20 cellular contexts compared by ENCODE assay signal in genomic region chr22:50208430-50208938, GRCh38. TPM values are rescaled to one million over a fixed set of nuclear protein-coding genes. Genes with fewer than 3 reads are reported as not detected.
"Had no signal": no experiment of that assay in that cellular context is flagged by ENCODE, and none has a peak within 500 bp of the region (broad histone marks: within the 10 kb centered on the region; RNA-seq: fewer than 3 reads in every experiment).

No MANE protein-coding gene starts in this region.

- DNase-seq: effector memory CD4-positive, alpha-beta T cell; gastrocnemius medialis; islet precursor cell; retina; stimulated activated CD4-positive, alpha-beta T cell treated with anti-CD3 and anti-CD28 coated beads, Interleukin-2, amount 100 ng/mL, for 24 hours; stimulated activated CD4-positive, alpha-beta T cell treated with anti-CD3 and anti-CD28 coated beads, Interleukin-4, amount 100 ng/mL, for 4 hours; stimulated activated naive B cell treated with anti-CD40 and anti-IgM and Interleukin-4, amounts not matched to agents 10 μg/mL and 1 μg/mL and 100 μg/mL, for 72 hours; testis; upper lobe of right lung had no signal

- H3K27me3 Mint-ChIP-seq: memory B cell; stimulated activated naive B cell treated with anti-CD40 and anti-IgM and Interleukin-4, amounts not matched to agents 10 μg/mL and 1 μg/mL and 100 μg/mL, for 72 hours; stimulated activated naive CD8-positive, alpha-beta T cell treated with anti-CD3 and anti-CD28 coated beads, Interleukin-15, amount 100 ng/mL, for 72 hours had no signal

- H3K9ac ChIP-seq: parathyroid adenoma had no signal

- FAIRE-seq: endometrium had no signal

- H3K4me3 Mint-ChIP-seq: memory B cell; mesothelial cell of epicardium; nephron; stimulated activated naive B cell treated with anti-CD40 and anti-IgM and Interleukin-4, amounts not matched to agents 10 μg/mL and 1 μg/mL and 100 μg/mL, for 72 hours; stimulated activated naive CD8-positive, alpha-beta T cell treated with anti-CD3 and anti-CD28 coated beads, Interleukin-15, amount 100 ng/mL, for 72 hours had no signal

- H3K9me3 ChIP-seq: gastrocnemius medialis, prostate gland, right lobe of liver, testis, tibial nerve, upper lobe of right lung, vagina had no signal

- H3K27ac ChIP-seq: parathyroid adenoma, prostate gland, tibial nerve, upper lobe of right lung had no signal

- H2AFZ ChIP-seq: parathyroid adenoma had no signal

- H3K27ac Mint-ChIP-seq: mesothelial cell of epicardium had no signal

- H3K4me1 ChIP-seq: prostate gland had no signal

- H3K9me3 Mint-ChIP-seq: memory B cell; nephron; stimulated activated naive B cell treated with anti-CD40 and anti-IgM and Interleukin-4, amounts not matched to agents 10 μg/mL and 1 μg/mL and 100 μg/mL, for 72 hours; stimulated activated naive CD8-positive, alpha-beta T cell treated with anti-CD3 and anti-CD28 coated beads, Interleukin-15, amount 100 ng/mL, for 72 hours had no signal

- H3K4me3 ChIP-seq: gastrocnemius medialis, prostate gland, right lobe of liver, testis, tibial nerve, upper lobe of right lung, vagina had no signal

- H3K4me1 Mint-ChIP-seq: mesothelial cell of epicardium had no signal

- H3K27me3 ChIP-seq: gastrocnemius medialis, right lobe of liver, testis, tibial nerve, upper lobe of right lung, vagina had no signal

RNA-seq across cellular contexts. Expression of gene PANX2, which starts 38.0 kb away (rescaled TPM):
- total RNA-seq: skeletal muscle tissue had no signal
